ENCODE assay signal across 22 cellular contexts in genomic region chr13:24011266-24011665, GRCh38.
"Had no signal": no experiment of that assay in that cellular context is flagged by ENCODE, and none has a peak within 500 bp of the region (broad histone marks: within the 10 kb centered on the region; RNA-seq: fewer than 3 reads in every experiment).

No MANE protein-coding gene starts in this region.

- H3K36me3 ChIP-seq: left lung, pancreas, prostate gland, right lobe of liver, suprapubic skin, thyroid gland, upper lobe of left lung, uterus had no signal

- H3K9me3 ChIP-seq: left lung, pancreas, prostate gland, right lobe of liver, suprapubic skin, thyroid gland, upper lobe of left lung, uterus had no signal

- H3K4me3 Mint-ChIP-seq: naive thymus-derived CD8-positive, alpha-beta T cell; neural crest cell; stimulated activated effector memory CD8-positive, alpha-beta T cell treated with anti-CD3 and anti-CD28 coated beads, Interleukin-12 subunit alpha, Interleukin-12 subunit beta, amount 100 ng/mL, for 72 hours had no signal

- ATAC-seq: left lung; naive thymus-derived CD8-positive, alpha-beta T cell; stimulated activated effector memory CD8-positive, alpha-beta T cell treated with anti-CD3 and anti-CD28 coated beads, Interleukin-12 subunit alpha, Interleukin-12 subunit beta, amount 100 ng/mL, for 72 hours; stimulated activated naive CD8-positive, alpha-beta T cell treated with anti-CD3 and anti-CD28 coated beads, Interleukin-15, Interleukin-2, amounts not matched to agents 100 U/mL and 50 U/mL, for 24 hours had no signal

- H3K4me1 Mint-ChIP-seq: naive thymus-derived CD8-positive, alpha-beta T cell had no signal

- H3K27me3 ChIP-seq: left lung, pancreas, right lobe of liver, suprapubic skin, thyroid gland, upper lobe of left lung, uterus had no signal

- FAIRE-seq: pancreas had no signal

- H3K4me1 ChIP-seq: left lung, prostate gland, right lobe of liver, suprapubic skin, thyroid gland, upper lobe of left lung, uterus had no signal

- H3K27me3 Mint-ChIP-seq: naive thymus-derived CD8-positive, alpha-beta T cell had no signal

- H3K4me3 ChIP-seq: coronary artery, left lung, lung, pancreas, prostate gland, right lobe of liver, suprapubic skin, thyroid gland, upper lobe of left lung, uterus had no signal

- H3K36me3 Mint-ChIP-seq: naive thymus-derived CD8-positive, alpha-beta T cell; stimulated activated effector memory CD8-positive, alpha-beta T cell treated with anti-CD3 and anti-CD28 coated beads, Interleukin-12 subunit alpha, Interleukin-12 subunit beta, amount 100 ng/mL, for 72 hours had no signal

- H3K9me3 Mint-ChIP-seq: naive thymus-derived CD8-positive, alpha-beta T cell; neural crest cell; stimulated activated effector memory CD8-positive, alpha-beta T cell treated with anti-CD3 and anti-CD28 coated beads, Interleukin-12 subunit alpha, Interleukin-12 subunit beta, amount 100 ng/mL, for 72 hours had no signal

- H3K27ac ChIP-seq: coronary artery, left lung, pancreas, prostate gland, right lobe of liver, suprapubic skin, thyroid gland, upper lobe of left lung, uterus had no signal

- DNase-seq: effector CD4-positive, alpha-beta T cell; foreskin melanocyte; glutamatergic neuron; islet precursor cell; left lung; mesenchymal stem cell; naive thymus-derived CD8-positive, alpha-beta T cell; occipital lobe; pancreas; right lobe of liver; stimulated activated CD4-positive, alpha-beta T cell treated with anti-CD3 and anti-CD28 coated beads, Interleukin-4, amount 100 ng/mL, for 1 hour; stimulated activated CD8-positive, alpha-beta memory T cell treated with anti-CD3 and anti-CD28 coated beads, Interleukin-4, amount 100 ng/mL, for 48 hours; stimulated activated naive CD8-positive, alpha-beta T cell treated with anti-CD3 and anti-CD28 coated beads, Interleukin-15, Interleukin-2, amounts not matched to agents 100 U/mL and 50 U/mL, for 24 hours; thyroid gland; upper lobe of left lung; uterus had no signal
